In genomic region chr1:235328271-235329138, GRCh38 we compare ENCODE assay signal across 8 cellular contexts. TPM values are rescaled to one million over a fixed set of nuclear protein-coding genes. Genes with fewer than 3 reads are reported as not detected.
DNase-seq lines count a peak whose midpoint lies in the region; ATAC-seq and TF ChIP-seq lines count a peak whose summit lies in the region.

GGPS1 (plus strand) TSS chr1:235328570; CDS start chr1:235335265, 6,695 bp downstream.

- CTCF ChIA-PET in activated naive CD4-positive, alpha-beta T cell treated with anti-CD3 and anti-CD28 coated beads for 36 hours (lab: Charles Lee): interaction anchor here (1.0 to 1.3 kb wide), 4 partner anchors 21 to 69 kb away, joined by 3 to 5 read pairs (median 4); no protein-coding TSS in a partner anchor

- ATAC-seq in HG02571 (IDR thresholded peaks at IDR 0.05; ENCODE audit: unreplicated experiment) (peak; percentile 68), gastroesophageal sphincter (peak; percentile 92)

- H3K4me1 ChIP-seq in gastroesophageal sphincter (peaks cover 12 to 75% (median 27%) of the 10 kb centered on the region in 3 donors), neutrophil (ENCODE audit: control insufficient read depth in 1 of 2, insufficient read depth in 1 of 2, low read depth in 1 of 2, low read length in 1 of 2) (peaks cover 68 to 74% of the 10 kb centered on the region in 2 experiments)

- no peak for TF ChIP-seq EP300 in gastroesophageal sphincter (IDR thresholded peaks at IDR 0.05)

- H3K27me3 Mint-ChIP-seq in activated naive CD4-positive, alpha-beta T cell treated with anti-CD3 and anti-CD28 coated beads for 36 hours (ENCODE audit: low read depth): no peaks in the 10 kb centered on the region

- peak; percentile 96 for DNase-seq in GM06990 (ENCODE audit: extremely low read depth, insufficient read length)
- peak; percentile 99 for DNase-seq in NB4 (ENCODE audit: low read depth)
- peak; percentile 100 for DNase-seq in SK-N-DZ (ENCODE audit: low spot score)
- peak; percentile 99 for DNase-seq in activated naive CD4-positive, alpha-beta T cell treated with anti-CD3 and anti-CD28 coated beads for 36 hours

- H3K27ac ChIP-seq in gastroesophageal sphincter (peak within 1 kb of the TSS; percentile 95 to 99 (median 98)), neutrophil (peak within 1 kb of the TSS; percentile 97)

- 0% methylated on average over 35 to 45 of the region's 54 CpGs for WGBS in gastroesophageal sphincter (ENCODE audit: low coverage in 1 of 2), 2 donors

- H3K4me3 ChIP-seq in GM06990 (replicated peaks; ENCODE audit: low read depth, low read length): peak within 1 kb of the TSS; percentile 98
- H3K4me3 ChIP-seq in NB4 (ENCODE audit: low read depth, low read length): peak within 1 kb of the TSS; percentile 94
- peak within 1 kb of the TSS; percentile 74 to 93 for H3K4me3 ChIP-seq in gastroesophageal sphincter
- H3K4me3 ChIP-seq in neutrophil (ENCODE audit: low read depth in 1 of 2, low read length in 1 of 2): peak within 1 kb of the TSS; percentile 96 to 97

- H3K4me1 Mint-ChIP-seq in activated naive CD4-positive, alpha-beta T cell treated with anti-CD3 and anti-CD28 coated beads for 36 hours (ENCODE audit: low read depth): peaks cover 30% of the 10 kb centered on the region

- H3K27ac Mint-ChIP-seq in activated naive CD4-positive, alpha-beta T cell treated with anti-CD3 and anti-CD28 coated beads for 36 hours: peak within 1 kb of the TSS; percentile 94

- no peaks in the 10 kb centered on the region for H3K9me3 Mint-ChIP-seq in activated naive CD4-positive, alpha-beta T cell treated with anti-CD3 and anti-CD28 coated beads for 36 hours

- H3K36me3 ChIP-seq in GM06990 (ENCODE audit: control insufficient read depth, insufficient read depth, low read length): no peaks in the 10 kb centered on the region; the same call in 1 of the 2 replicates
- no peaks in the 10 kb centered on the region for H3K36me3 ChIP-seq in gastroesophageal sphincter
- no peaks in the 10 kb centered on the region for H3K36me3 ChIP-seq in neutrophil

- no peaks in the 10 kb centered on the region for H3K9me3 ChIP-seq in gastroesophageal sphincter
- no peaks in the 10 kb centered on the region for H3K9me3 ChIP-seq in neutrophil

- TF ChIP-seq CTCF in GM06990 (IDR thresholded peaks at IDR 0.05; ENCODE audit: insufficient read depth, low read length, poor library complexity, severe bottlenecking): no peak
- TF ChIP-seq CTCF in NB4 (IDR thresholded peaks at IDR 0.05; ENCODE audit: low read depth, low read length): peak; percentile 3
- TF ChIP-seq CTCF in gastroesophageal sphincter (IDR thresholded peaks at IDR 0.05): peak in 1 of 4 experiments; percentile 27
- peak; percentile 55 for TF ChIP-seq CTCF in neutrophil (IDR thresholded peaks at IDR 0.05)
- TF ChIP-seq CTCF in subcutaneous adipose tissue (IDR thresholded peaks at IDR 0.05; ENCODE audit: low read depth): no peak

- H3K36me3 Mint-ChIP-seq in activated naive CD4-positive, alpha-beta T cell treated with anti-CD3 and anti-CD28 coated beads for 36 hours (ENCODE audit: low read depth): peaks cover 14% of the 10 kb centered on the region

- intact Hi-C loops in activated naive CD4-positive, alpha-beta T cell treated with anti-CD3 and anti-CD28 coated beads for 36 hours (cut with micrococcal nuclease): loop anchor here (1.0 to 5.0 kb wide), 20 partner anchors 11 to 956 kb away; partner anchors contain the start of genes B3GALNT2, COA6, RBM34 and TARBP1

- no peaks in the 10 kb centered on the region for H3K27me3 ChIP-seq in GM06990 (replicated peaks; ENCODE audit: control insufficient read depth, insufficient read depth, low read length)
- no peaks in the 10 kb centered on the region for H3K27me3 ChIP-seq in gastroesophageal sphincter
- no peaks in the 10 kb centered on the region for H3K27me3 ChIP-seq in neutrophil

- TF ChIP-seq POLR2A in NB4 (IDR thresholded peaks at IDR 0.05; ENCODE audit: extremely low read depth, insufficient read length) (peak; percentile 87), gastroesophageal sphincter (IDR thresholded peaks at IDR 0.05) (peak; percentile 70 to 71)

- no peak within 1 kb of the TSS for H3K4me3 Mint-ChIP-seq in activated naive CD4-positive, alpha-beta T cell treated with anti-CD3 and anti-CD28 coated beads for 36 hours

RNA-seq across cellular contexts. Expression of gene GGPS1, which starts in this region (rescaled TPM):
- 29.6 TPM in 2 replicates for polyA plus RNA-seq in SK-N-DZ (2014; cell fraction: cytosol; rRNA removed)
- polyA plus RNA-seq in SK-N-DZ (2014; cell fraction: nucleus; rRNA removed): 11.9 and 16.0 TPM in 2 replicates
- total RNA-seq in activated naive CD4-positive, alpha-beta T cell treated with anti-CD3 and anti-CD28 coated beads for 36 hours: 10 to 100 TPM; 35.3 to 36.9 TPM
- total RNA-seq in gastroesophageal sphincter (10 to 100 TPM; 30.5 to 36.2 (median 31.3) TPM), subcutaneous adipose tissue (10 to 100 TPM; 11.5 to 38.8 (median 24.0) TPM)

Comparison
In these comparisons a context has a peak if more than half of its experiments do, and no peak if none do; other contexts are left out.
1. Peak in every context shown above with its lines: DNase-seq, ATAC-seq, H3K4me3 ChIP-seq and H3K27ac ChIP-seq.
2. CTCF ChIP-seq: peak in NB4 (single experiment) and neutrophil (single experiment); none in GM06990 (single experiment) and subcutaneous adipose tissue (single experiment).